ENCODE assay signal across 8 cellular contexts in the genomic region with DNA sequence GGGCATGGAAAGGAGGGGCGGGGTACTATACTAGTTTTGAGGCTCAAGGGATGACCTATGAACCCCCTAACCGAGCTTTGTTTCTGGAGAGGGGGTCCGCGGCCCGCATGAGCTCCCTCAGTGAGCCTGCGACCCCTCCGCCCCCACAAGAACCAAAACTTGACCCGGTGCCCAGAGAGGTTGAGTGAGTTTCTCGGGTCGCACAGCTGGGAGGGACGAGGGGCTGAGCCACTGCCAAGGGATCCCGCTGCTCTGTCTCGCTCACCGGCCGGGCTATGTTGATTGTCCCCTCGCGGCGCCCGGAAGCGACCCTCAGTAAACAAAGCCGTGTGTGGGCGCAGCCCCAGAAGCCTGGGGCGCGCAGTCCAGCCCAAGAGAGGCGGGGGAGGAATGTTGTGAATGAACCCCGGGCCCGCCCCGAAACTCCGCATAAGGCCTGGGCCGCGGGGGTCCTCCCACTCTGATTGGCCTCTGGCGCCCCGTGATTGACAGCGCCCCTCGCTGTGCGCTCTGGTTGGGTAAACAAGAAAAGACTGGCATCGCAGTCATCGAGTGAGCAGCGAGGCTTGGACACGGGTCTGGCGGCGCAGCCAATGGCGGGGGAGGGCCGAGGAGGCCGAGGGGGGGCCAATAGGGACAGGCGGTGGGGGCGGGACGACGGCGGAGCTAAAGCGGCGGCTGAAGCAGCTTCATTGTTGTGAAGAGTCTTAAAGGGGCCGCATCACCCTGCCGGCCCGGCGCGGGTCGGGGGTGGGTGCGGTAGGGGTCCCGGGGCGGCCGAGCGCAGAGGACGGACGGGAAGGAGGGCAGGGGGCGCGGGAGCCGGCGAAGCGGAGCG. TPM values are rescaled to one million over a fixed set of nuclear protein-coding genes. Genes with fewer than 3 reads are reported as not detected.
DNase-seq lines count a peak whose midpoint lies in the region; ATAC-seq, FAIRE-seq and TF ChIP-seq lines count a peak whose summit lies in the region.

A gene (plus strand): TSS at position 692 of the 838 bp plus-strand sequence. CDS start 206 bp downstream, outside the sequence.

- H3K27me3 ChIP-seq in DND-41 (ENCODE audit: insufficient read depth, low read length, poor library complexity) (no peaks in the 10 kb centered on the region), GM23248 (replicated peaks; ENCODE audit: insufficient read depth) (no peaks in the 10 kb centered on the region), Karpas-422 (ENCODE audit: low read length) (no peaks in the 10 kb centered on the region)

- H3K4me2 ChIP-seq in DND-41 (ENCODE audit: insufficient read depth, low read length) (peak within 1 kb of the TSS; percentile 96), GM23248 (ENCODE audit: unreplicated experiment) (peak within 1 kb of the TSS; percentile 91), Karpas-422 (ENCODE audit: low read depth, low read length, poor library complexity, severe bottlenecking) (peak within 1 kb of the TSS; percentile 91)

- peaks cover 29% of the 10 kb centered on the region for H3F3A ChIP-seq in GM23248 (ENCODE audit: insufficient read depth)

- intact Hi-C loops in activated T-helper 1 cell treated with anti-CD3 and anti-CD28 coated beads, Interleukin-12 subunit alpha, Interleukin-12 subunit beta, Interleukin-2, Interleukin-4 antibody, amounts not matched to agents 30 ng/mL and 10 ng/mL and 1 ng/mL, durations not matched to agents 14 hours and 24 hours and 36 hours (cut with micrococcal nuclease), result loop anchor here (1.0 to 5.0 kb wide), 7 partner anchors 10 to 157 kb away; a partner anchor contains a TSS

- 1% methylated on average over 38 to 71 of the region's 71 CpGs for WGBS in GM23248 (ENCODE audit: low coverage in 1 of 2, low lambda C conversion rate in 2 of 2, missing lambda C conversion rate in 2 of 2), 2 experiments

- H3K9me3 Mint-ChIP-seq in activated T-helper 1 cell treated with anti-CD3 and anti-CD28 coated beads, Interleukin-12 subunit alpha, Interleukin-12 subunit beta, Interleukin-2, Interleukin-4 antibody, amounts not matched to agents 30 ng/mL and 10 ng/mL and 1 ng/mL, durations not matched to agents 14 hours and 24 hours and 36 hours, result no peaks in the 10 kb centered on the region
- no peaks in the 10 kb centered on the region for H3K9me3 Mint-ChIP-seq in naive B cell
- no peaks in the 10 kb centered on the region for H3K9me3 Mint-ChIP-seq in stimulated activated effector memory CD8-positive, alpha-beta T cell treated with anti-CD3 and anti-CD28 coated beads, Interleukin-12 subunit alpha, Interleukin-12 subunit beta, amount 100 ng/mL, for 72 hours

- in situ Hi-C loops in GM23248 (cut with MboI), result no loop called here

- DNase-seq in DND-41, result peak; percentile 99
- DNase-seq in GM23248, result peak; percentile 100
- peak; percentile 99 for DNase-seq in Karpas-422
- DNase-seq in RCC 7860 (ENCODE audit: low spot score), result peak; percentile 98
- peak; percentile 95 for DNase-seq in activated T-helper 1 cell treated with anti-CD3 and anti-CD28 coated beads, Interleukin-12 subunit alpha, Interleukin-12 subunit beta, Interleukin-2, Interleukin-4 antibody, amounts not matched to agents 30 ng/mL and 10 ng/mL and 1 ng/mL, durations not matched to agents 14 hours and 24 hours and 36 hours (ENCODE audit: low spot score)
- peak; percentile 99 for DNase-seq in fibroblast of gingiva (ENCODE audit: low read depth)
- peak; percentile 96 for DNase-seq in naive B cell
- DNase-seq in stimulated activated effector memory CD8-positive, alpha-beta T cell treated with anti-CD3 and anti-CD28 coated beads, Interleukin-12 subunit alpha, Interleukin-12 subunit beta, amount 100 ng/mL, for 72 hours (ENCODE audit: low spot score in 2 of 2), result peak; percentile 83 to 96

- H3K79me2 ChIP-seq in DND-41 (ENCODE audit: insufficient read depth, low read length) (peaks cover 11% of the 10 kb centered on the region), GM23248 (ENCODE audit: insufficient read depth) (peaks cover 20% of the 10 kb centered on the region), Karpas-422 (ENCODE audit: low read length) (peaks cover 2% of the 10 kb centered on the region; the same call in 1 of the 2 replicates)

- peaks cover 33% of the 10 kb centered on the region for H3K4me1 Mint-ChIP-seq in activated T-helper 1 cell treated with anti-CD3 and anti-CD28 coated beads, Interleukin-12 subunit alpha, Interleukin-12 subunit beta, Interleukin-2, Interleukin-4 antibody, amounts not matched to agents 30 ng/mL and 10 ng/mL and 1 ng/mL, durations not matched to agents 14 hours and 24 hours and 36 hours (ENCODE audit: low read depth)
- H3K4me1 Mint-ChIP-seq in naive B cell, result peaks cover 22 to 37% (median 25%) of the 10 kb centered on the region in 3 donors
- peaks cover 31% of the 10 kb centered on the region for H3K4me1 Mint-ChIP-seq in stimulated activated effector memory CD8-positive, alpha-beta T cell treated with anti-CD3 and anti-CD28 coated beads, Interleukin-12 subunit alpha, Interleukin-12 subunit beta, amount 100 ng/mL, for 72 hours

- peak within 1 kb of the TSS; percentile 65 for H3K9ac ChIP-seq in DND-41 (ENCODE audit: low read depth, low read length)
- peak within 1 kb of the TSS; percentile 96 for H3K9ac ChIP-seq in GM23248
- peak within 1 kb of the TSS; percentile 85 for H3K9ac ChIP-seq in Karpas-422 (ENCODE audit: low read length)

- H3K27me3 Mint-ChIP-seq in activated T-helper 1 cell treated with anti-CD3 and anti-CD28 coated beads, Interleukin-12 subunit alpha, Interleukin-12 subunit beta, Interleukin-2, Interleukin-4 antibody, amounts not matched to agents 30 ng/mL and 10 ng/mL and 1 ng/mL, durations not matched to agents 14 hours and 24 hours and 36 hours (ENCODE audit: insufficient read depth), result no peaks in the 10 kb centered on the region
- H3K27me3 Mint-ChIP-seq in naive B cell, result no peaks in the 10 kb centered on the region

- peak within 1 kb of the TSS; percentile 99 for H3K4me3 Mint-ChIP-seq in activated T-helper 1 cell treated with anti-CD3 and anti-CD28 coated beads, Interleukin-12 subunit alpha, Interleukin-12 subunit beta, Interleukin-2, Interleukin-4 antibody, amounts not matched to agents 30 ng/mL and 10 ng/mL and 1 ng/mL, durations not matched to agents 14 hours and 24 hours and 36 hours
- peak within 1 kb of the TSS; percentile 96 to 99 (median 98) for H3K4me3 Mint-ChIP-seq in naive B cell
- H3K4me3 Mint-ChIP-seq in stimulated activated effector memory CD8-positive, alpha-beta T cell treated with anti-CD3 and anti-CD28 coated beads, Interleukin-12 subunit alpha, Interleukin-12 subunit beta, amount 100 ng/mL, for 72 hours, result peak within 1 kb of the TSS; percentile 99

- no peaks in the 10 kb centered on the region for H3K36me3 Mint-ChIP-seq in activated T-helper 1 cell treated with anti-CD3 and anti-CD28 coated beads, Interleukin-12 subunit alpha, Interleukin-12 subunit beta, Interleukin-2, Interleukin-4 antibody, amounts not matched to agents 30 ng/mL and 10 ng/mL and 1 ng/mL, durations not matched to agents 14 hours and 24 hours and 36 hours (ENCODE audit: low read depth)
- H3K36me3 Mint-ChIP-seq in naive B cell, result no peaks in the 10 kb centered on the region
- peaks cover 10% of the 10 kb centered on the region for H3K36me3 Mint-ChIP-seq in stimulated activated effector memory CD8-positive, alpha-beta T cell treated with anti-CD3 and anti-CD28 coated beads, Interleukin-12 subunit alpha, Interleukin-12 subunit beta, amount 100 ng/mL, for 72 hours

- H4K20me1 ChIP-seq in DND-41 (ENCODE audit: insufficient read depth, low read length) (no peaks in the 10 kb centered on the region), GM23248 (ENCODE audit: insufficient read depth) (no peaks in the 10 kb centered on the region), Karpas-422 (ENCODE audit: insufficient read depth, low read depth, low read length) (no peaks in the 10 kb centered on the region)

- H3K4me1 ChIP-seq in DND-41 (ENCODE audit: insufficient read depth, low read length) (peaks cover 31% of the 10 kb centered on the region), GM23248 (ENCODE audit: insufficient read depth) (peaks cover 23% of the 10 kb centered on the region), Karpas-422 (ENCODE audit: low read length) (peaks cover 18% of the 10 kb centered on the region)

- H3K36me3 ChIP-seq in DND-41 (ENCODE audit: insufficient read depth, low read length), result no peaks in the 10 kb centered on the region
- H3K36me3 ChIP-seq in GM23248 (ENCODE audit: low read depth), result no peaks in the 10 kb centered on the region
- no peaks in the 10 kb centered on the region for H3K36me3 ChIP-seq in Karpas-422 (ENCODE audit: insufficient read depth, low read length)

- peak; percentile 99 for ATAC-seq in DND-41 (ENCODE audit: insufficient read depth, low read depth)
- peak; percentile 93 to 94 for ATAC-seq in naive B cell (ENCODE audit: low read depth in 2 of 2)
- peak; percentile 99 for ATAC-seq in stimulated activated effector memory CD8-positive, alpha-beta T cell treated with anti-CD3 and anti-CD28 coated beads, Interleukin-12 subunit alpha, Interleukin-12 subunit beta, amount 100 ng/mL, for 72 hours

- peak within 1 kb of the TSS; percentile 75 for H3K27ac ChIP-seq in DND-41 (ENCODE audit: low read length)
- H3K27ac ChIP-seq in GM23248, result peak within 1 kb of the TSS; percentile 95
- H3K27ac ChIP-seq in Karpas-422 (ENCODE audit: low read length), result no peak within 1 kb of the TSS

- H2AFZ ChIP-seq in DND-41 (ENCODE audit: low read depth, low read length), result peak within 1 kb of the TSS; percentile 83
- peak within 1 kb of the TSS; percentile 36 for H2AFZ ChIP-seq in GM23248
- H2AFZ ChIP-seq in Karpas-422 (ENCODE audit: low read length), result peak within 1 kb of the TSS; percentile 91; the same call in 1 of the 2 replicates

- FAIRE-seq in RCC 7860 (lab: Jason Lieb, UNC), result peak; percentile 81

- TF ChIP-seq CTCF in DND-41 (IDR thresholded peaks at IDR 0.05; ENCODE audit: borderline replicate concordance, extremely low read depth, low read length, poor library complexity, severe bottlenecking), result no peak

- no peaks in the 10 kb centered on the region for H3K9me2 ChIP-seq in GM23248 (ENCODE audit: insufficient read depth)
- H3K9me2 ChIP-seq in Karpas-422 (replicated peaks; ENCODE audit: insufficient read depth, low read length), result no peaks in the 10 kb centered on the region

- peak within 1 kb of the TSS; percentile 93 for H3K27ac Mint-ChIP-seq in activated T-helper 1 cell treated with anti-CD3 and anti-CD28 coated beads, Interleukin-12 subunit alpha, Interleukin-12 subunit beta, Interleukin-2, Interleukin-4 antibody, amounts not matched to agents 30 ng/mL and 10 ng/mL and 1 ng/mL, durations not matched to agents 14 hours and 24 hours and 36 hours
- H3K27ac Mint-ChIP-seq in naive B cell, result peak within 1 kb of the TSS; percentile 90 to 99 (median 96)
- H3K27ac Mint-ChIP-seq in stimulated activated effector memory CD8-positive, alpha-beta T cell treated with anti-CD3 and anti-CD28 coated beads, Interleukin-12 subunit alpha, Interleukin-12 subunit beta, amount 100 ng/mL, for 72 hours, result peak within 1 kb of the TSS; percentile 94

- H3K4me3 ChIP-seq in DND-41 (ENCODE audit: low read depth in 1 of 2, low read length in 2 of 2) (peak within 1 kb of the TSS; percentile 46 to 74; a peak in 3 of 4 replicates), GM23248 (peak within 1 kb of the TSS; percentile 80), Karpas-422 (ENCODE audit: low read length) (peak within 1 kb of the TSS; percentile 85)

- H3K9me3 ChIP-seq in DND-41 (ENCODE audit: insufficient read depth, low read length, severe bottlenecking) (no peaks in the 10 kb centered on the region), GM23248 (ENCODE audit: low read depth) (no peaks in the 10 kb centered on the region), Karpas-422 (ENCODE audit: low read length) (no peaks in the 10 kb centered on the region)

RNA-seq across cellular contexts. Expression of the gene that starts here (rescaled TPM):
- 2.9 and 3.0 TPM in 2 replicates for total RNA-seq in GM23248 (2014; rRNA removed; shearing (Covaris generic))
- polyA plus RNA-seq in GM23248 (2016; fragmentation: Nextera tagmentation; extraction: Ambion mirVana) (0.35 and 0.81 TPM in 2 replicates), naive B cell (ENCODE audit: low read depth in 6 of 6) (1 to 10 TPM in 1 of 6 donors, under 1 TPM in 4, not detected in 1; 0.65 to 2.2 (median 0.89) TPM)
- total RNA-seq in Karpas-422 (2014; rRNA removed; shearing (Covaris generic); ENCODE audit: low replicate concordance), result 6.8 and 7.3 TPM in 2 replicates
- 7.6 and 7.9 TPM in 2 replicates for total RNA-seq in activated T-helper 1 cell treated with anti-CD3 and anti-CD28 coated beads, Interleukin-12 subunit alpha, Interleukin-12 subunit beta, Interleukin-2, Interleukin-4 antibody, amounts not matched to agents 30 ng/mL and 10 ng/mL and 1 ng/mL, durations not matched to agents 14 hours and 24 hours and 36 hours

Comparison
In these comparisons a context has a peak if more than half of its experiments do, and no peak if none do; other contexts are left out.
1. H2AFZ ChIP-seq: peak in every context shown above with its lines; median percentile 91 in Karpas-422; 83 in DND-41; 36 in GM23248.